1 cellular context compared by ENCODE assay signal in genomic region chr7:142797342-142797798, GRCh38.
TF ChIP-seq lines count a peak whose summit lies in the region.

No MANE protein-coding gene starts in this region.

TF ChIP-seq in HepG2, 621 proteins besides CTCF, POLR2A, EP300 and RAD21:
- no peak for TF ChIP-seq ZNF24 (IDR thresholded peaks at IDR 0.05)
- TF ChIP-seq, protein P1, sequence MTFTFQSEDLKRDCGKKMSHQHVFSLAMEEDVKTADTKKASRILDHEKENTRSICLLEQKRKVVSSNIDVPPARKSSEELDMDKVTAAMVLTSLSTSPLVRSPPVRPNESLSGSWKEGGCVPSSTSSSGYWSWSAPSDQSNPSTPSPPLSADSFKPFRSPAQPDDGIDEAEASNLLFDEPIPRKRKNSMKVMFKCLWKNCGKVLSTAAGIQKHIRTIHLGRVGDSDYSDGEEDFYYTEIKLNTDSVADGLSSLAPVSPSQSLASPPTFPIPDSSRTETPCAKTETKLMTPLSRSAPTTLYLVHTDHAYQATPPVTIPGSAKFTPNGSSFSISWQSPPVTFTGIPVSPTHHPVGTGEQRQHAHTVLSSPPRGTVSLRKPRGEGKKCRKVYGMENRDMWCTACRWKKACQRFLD (CRISPR knock-in tag; IDR thresholded peaks at IDR 0.05; ENCODE audit: borderline replicate concordance), result no peak
- TF ChIP-seq ZNF564 (CRISPR knock-in tag; IDR thresholded peaks at IDR 0.05), result no peak
- no peak for TF ChIP-seq NR2F2 (IDR thresholded peaks at IDR 0.05; ENCODE audit: borderline replicate concordance, low read depth)
